ENCODE assay signal across 8 cellular contexts in the genomic region with DNA sequence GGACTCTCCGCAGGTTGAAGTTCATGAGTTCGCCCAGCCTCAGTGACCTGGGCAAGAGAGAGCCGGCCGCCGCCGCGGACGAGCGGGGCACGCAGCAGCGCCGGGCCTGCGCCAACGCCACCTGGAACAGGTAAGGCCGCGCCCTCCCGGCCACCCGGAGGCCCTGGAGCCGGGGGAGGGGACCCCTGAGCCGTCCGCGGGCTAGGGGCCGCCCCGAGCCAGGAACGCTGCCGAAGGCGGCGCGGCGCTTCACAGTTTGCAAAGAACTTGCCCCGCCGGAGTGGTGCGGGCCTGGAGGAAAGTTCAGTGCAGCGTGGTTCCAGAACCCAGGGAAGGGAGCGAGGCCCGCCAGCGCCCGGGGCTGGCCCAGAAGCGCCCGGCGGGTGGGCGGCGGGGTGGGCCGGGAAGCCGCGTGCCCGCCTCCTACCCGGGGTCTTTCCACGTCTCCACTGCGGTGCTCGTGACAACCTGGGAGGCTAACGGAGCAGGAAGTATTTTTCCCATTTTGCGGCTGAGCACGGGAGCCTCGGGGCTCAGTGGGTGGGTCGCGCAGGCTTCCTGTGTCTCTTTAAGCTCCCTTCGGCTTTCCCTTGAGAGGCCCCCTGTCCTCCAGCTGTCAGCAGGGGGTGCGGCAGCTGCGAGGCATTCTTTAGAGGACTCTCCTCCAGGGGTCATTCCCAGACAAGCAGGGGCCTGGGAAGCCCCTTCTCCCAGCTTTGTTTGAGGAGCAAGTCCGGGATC. TPM values are rescaled to one million over a fixed set of nuclear protein-coding genes. Genes with fewer than 3 reads are reported as not detected.
DNase-seq lines count a peak whose midpoint lies in the region; ATAC-seq, FAIRE-seq and TF ChIP-seq lines count a peak whose summit lies in the region.

No MANE protein-coding gene starts in this region.

- H3K27ac ChIP-seq in DND-41 (ENCODE audit: low read length) (no peak overlapping the region), OCI-LY3 (ENCODE audit: low read length) (no peak overlapping the region), lower lobe of right lung (peak overlapping the region; percentile 24), thymus (ENCODE audit: low read depth) (no peak overlapping the region), RWPE1 (no peak overlapping the region)

- H2AFZ ChIP-seq in DND-41 (ENCODE audit: low read depth, low read length): peak overlapping the region; percentile 75
- H2AFZ ChIP-seq in OCI-LY3 (ENCODE audit: low read depth, low read length): no peak overlapping the region

- H3K9ac ChIP-seq in DND-41 (ENCODE audit: low read depth, low read length) (peak overlapping the region; percentile 60), OCI-LY3 (ENCODE audit: low read length) (peak overlapping the region; percentile 52)

- H3K36me3 ChIP-seq in DND-41 (ENCODE audit: insufficient read depth, low read length) (no peaks in the 10 kb centered on the region), HAP-1 (replicated peaks) (no peaks in the 10 kb centered on the region), OCI-LY3 (replicated peaks; ENCODE audit: low read depth, low read length) (no peaks in the 10 kb centered on the region), bronchial epithelial cell (ENCODE audit: control insufficient read depth, insufficient read depth, low read length) (peaks cover 1% of the 10 kb centered on the region), lower lobe of right lung (no peaks in the 10 kb centered on the region), thymus (ENCODE audit: control insufficient read depth, insufficient read depth) (no peaks in the 10 kb centered on the region)

- H3K4me3 ChIP-seq in DND-41 (ENCODE audit: low read depth in 1 of 2, low read length in 2 of 2) (peak overlapping the region; percentile 45 to 68; a peak in 3 of 4 replicates), HAP-1 (peak overlapping the region; percentile 41), OCI-LY3 (ENCODE audit: low read length) (peak overlapping the region; percentile 83), bronchial epithelial cell (ENCODE audit: low read depth, low read length) (peak overlapping the region; percentile 62), lower lobe of right lung (peak overlapping the region; percentile 76), thymus (ENCODE audit: low read length) (peak overlapping the region; percentile 69)

- 1% methylated on average over 61 of the region's 61 CpGs for WGBS in thymus

- H3K9me3 ChIP-seq in DND-41 (ENCODE audit: insufficient read depth, low read length, severe bottlenecking) (no peaks in the 10 kb centered on the region), HAP-1 (no peaks in the 10 kb centered on the region), OCI-LY3 (ENCODE audit: insufficient read depth, low read length) (no peaks in the 10 kb centered on the region), lower lobe of right lung (no peaks in the 10 kb centered on the region), thymus (ENCODE audit: control insufficient read depth) (no peaks in the 10 kb centered on the region)

- no peaks in the 10 kb centered on the region for H3K79me2 ChIP-seq in DND-41 (ENCODE audit: insufficient read depth, low read length)
- H3K79me2 ChIP-seq in OCI-LY3 (ENCODE audit: low read length): no peaks in the 10 kb centered on the region

- ATAC-seq in DND-41 (ENCODE audit: insufficient read depth, low read depth): peak; percentile 33
- ATAC-seq in lower lobe of right lung: peak; percentile 20 to 36

- H3K4me2 ChIP-seq in DND-41 (ENCODE audit: insufficient read depth, low read length) (peak overlapping the region; percentile 90), OCI-LY3 (ENCODE audit: low read length) (peak overlapping the region; percentile 64)

- no peak for FAIRE-seq in bronchial epithelial cell (lab: Jason Lieb, UNC)

- POLR2A ChIA-PET in RWPE1 (lab: Yijun Ruan, JAX; ENCODE audit: low non-redundant PET): no interaction called here

- TF ChIP-seq CTCF in DND-41 (IDR thresholded peaks at IDR 0.05; ENCODE audit: borderline replicate concordance, extremely low read depth, low read length, poor library complexity, severe bottlenecking): peak; percentile 19
- no peak for TF ChIP-seq CTCF in OCI-LY3 (IDR thresholded peaks at IDR 0.05; ENCODE audit: low read depth, low read length)
- no peak for TF ChIP-seq CTCF in bronchial epithelial cell (IDR thresholded peaks at IDR 0.05; ENCODE audit: insufficient read depth, low read length, severe bottlenecking)
- peak; percentile 14 for TF ChIP-seq CTCF in lower lobe of right lung (IDR thresholded peaks at IDR 0.05)
- TF ChIP-seq CTCF in RWPE1 (conservative IDR thresholded peaks at IDR 0.05; ENCODE audit: low read depth): no peak

- peaks cover 27% of the 10 kb centered on the region for H3K27me3 ChIP-seq in DND-41 (ENCODE audit: insufficient read depth, low read length, poor library complexity)
- no peaks in the 10 kb centered on the region for H3K27me3 ChIP-seq in HAP-1 (ENCODE audit: low read depth)
- peaks cover 24% of the 10 kb centered on the region for H3K27me3 ChIP-seq in OCI-LY3 (ENCODE audit: low read depth, low read length)
- H3K27me3 ChIP-seq in bronchial epithelial cell (ENCODE audit: control insufficient read depth, insufficient read depth, low read length): peaks cover 2% of the 10 kb centered on the region
- H3K27me3 ChIP-seq in lower lobe of right lung (ENCODE audit: low read depth): no peaks in the 10 kb centered on the region
- H3K27me3 ChIP-seq in thymus (ENCODE audit: control insufficient read depth, insufficient read depth): peaks cover 11% of the 10 kb centered on the region

- DNase-seq in DND-41 (peak; percentile 46), HAP-1 (ENCODE audit: low spot score in 2 of 2) (peak; percentile 25 to 55), bronchial epithelial cell (ENCODE audit: low read depth) (no peak), lower lobe of right lung (no peak), NCI-H2107 (lab: John Stamatoyannopoulos, UW) (no peak), RWPE1 (ENCODE audit: low spot score) (no peak)

- H3K4me1 ChIP-seq in DND-41 (ENCODE audit: insufficient read depth, low read length) (peaks cover 21% of the 10 kb centered on the region), HAP-1 (peaks cover 4% of the 10 kb centered on the region), OCI-LY3 (ENCODE audit: low read length) (0 out of 2 replicates have a peak, but pooled peaks cover 2% of the 10 kb centered on the region), lower lobe of right lung (peaks cover 29% of the 10 kb centered on the region), thymus (ENCODE audit: control insufficient read depth, insufficient read depth, low read length) (peaks cover 8% of the 10 kb centered on the region)

- H4K20me1 ChIP-seq in DND-41 (ENCODE audit: insufficient read depth, low read length) (peaks cover 37% of the 10 kb centered on the region), OCI-LY3 (ENCODE audit: insufficient read depth, low read length) (no peaks in the 10 kb centered on the region)

- CTCF ChIA-PET in RWPE1 (lab: Yijun Ruan, JAX): interaction anchor here (0.6 kb wide), 1 partner anchor 226 kb away, joined by 3 read pairs; no protein-coding TSS in a partner anchor

- intact Hi-C loops in lower lobe of right lung (cut with DNase I): no loop called here

- in situ Hi-C loops in HAP-1 (cut with MboI; ENCODE audit: low sequenced_read_pairs): no loop called here

RNA-seq across cellular contexts. Expression of a gene that starts 0.6 kb away (rescaled TPM):
- total RNA-seq in bronchial epithelial cell (6.3 and 14.0 TPM in 2 replicates), lower lobe of right lung (9.6 TPM)
- 16.2 TPM for polyA plus RNA-seq in thymus

RNA-seq across cellular contexts. Expression of a gene that starts 49.7 kb away (rescaled TPM):
- 15.0 and 18.2 TPM in 2 replicates for total RNA-seq in bronchial epithelial cell
- total RNA-seq in lower lobe of right lung: 18.2 TPM
- 4.5 TPM for polyA plus RNA-seq in thymus

Comparison
In these comparisons a context has a peak if more than half of its experiments do, and no peak if none do; other contexts are left out.
1. DNase-seq: peak in DND-41 (single experiment) and HAP-1 (2 of 2); none in bronchial epithelial cell (single experiment), lower lobe of right lung (single experiment), NCI-H2107 (single experiment) and RWPE1 (single experiment).
2. CTCF ChIP-seq: peak in DND-41 (single experiment) and lower lobe of right lung (single experiment); none in OCI-LY3 (single experiment), bronchial epithelial cell (single experiment) and RWPE1 (single experiment).
3. Peak in every context shown above with its lines, with median percentiles within 50 percentile points of each other: H3K4me3 ChIP-seq.